In genomic region chr11:65906602-65907001, GRCh38 we compare ENCODE assay signal across 30 cellular contexts. TPM values are rescaled to one million over a fixed set of nuclear protein-coding genes. Genes with fewer than 3 reads are reported as not detected.
DNase-seq lines count a peak whose midpoint lies in the region; ATAC-seq and TF ChIP-seq lines count a peak whose summit lies in the region.
"Had no signal": no experiment of that assay in that cellular context is flagged by ENCODE, and none has a peak within 500 bp of the region (broad histone marks: within the 10 kb centered on the region; RNA-seq: fewer than 3 reads in every experiment).

No MANE protein-coding gene starts in this region.

- H3K79me2 ChIP-seq in ACC112 (ENCODE audit: control insufficient read depth, insufficient read depth, low read length, unreplicated experiment) = peaks cover 3% of the 10 kb centered on the region

- H3K9me3 ChIP-seq in Panc1 (ENCODE audit: control insufficient read depth, insufficient read depth, low read depth, low read length) (no peaks in the 10 kb centered on the region), left lung (no peaks in the 10 kb centered on the region)
- H3K9me3 ChIP-seq: ascending aorta, ovary had no signal

- peaks cover 14% of the 10 kb centered on the region for H3K4me1 Mint-ChIP-seq in activated T-helper 1 cell treated with anti-CD3 and anti-CD28 coated beads, Interleukin-12 subunit alpha, Interleukin-12 subunit beta, Interleukin-2, Interleukin-4 antibody, amounts not matched to agents 30 ng/mL and 10 ng/mL and 1 ng/mL, durations not matched to agents 14 hours and 24 hours and 36 hours (ENCODE audit: low read depth)
- H3K4me1 Mint-ChIP-seq in chondrocyte (ENCODE audit: low read depth) = peaks cover 33% of the 10 kb centered on the region

- no TSS peak for BruUV-seq in Panc1 (replicated peaks; lab: Mats Ljungman, UMichigan)

- H3K9me3 Mint-ChIP-seq in activated T-helper 1 cell treated with anti-CD3 and anti-CD28 coated beads, Interleukin-12 subunit alpha, Interleukin-12 subunit beta, Interleukin-2, Interleukin-4 antibody, amounts not matched to agents 30 ng/mL and 10 ng/mL and 1 ng/mL, durations not matched to agents 14 hours and 24 hours and 36 hours = no peaks in the 10 kb centered on the region
- H3K9me3 Mint-ChIP-seq in chondrocyte (ENCODE audit: low read depth) = no peaks in the 10 kb centered on the region
- H3K9me3 Mint-ChIP-seq: activated CD4-positive, alpha-beta T cell treated with anti-CD3 and anti-CD28 coated beads, Interleukin-2, amount 10 ng/mL, durations not matched to agents 24 days and 14 days; activated naive CD8-positive, alpha-beta T cell treated with anti-CD3 and anti-CD28 coated beads, Interleukin-2, amount 10 ng/mL, durations not matched to agents 7 days and 5 days; CD14-positive monocyte; memory B cell; type B pancreatic cell had no signal

- no peak overlapping the region for H2AFZ ChIP-seq in ACC112 (ENCODE audit: low read length, unreplicated experiment)

- no peaks in the 10 kb centered on the region for H3K36me3 Mint-ChIP-seq in activated T-helper 1 cell treated with anti-CD3 and anti-CD28 coated beads, Interleukin-12 subunit alpha, Interleukin-12 subunit beta, Interleukin-2, Interleukin-4 antibody, amounts not matched to agents 30 ng/mL and 10 ng/mL and 1 ng/mL, durations not matched to agents 14 hours and 24 hours and 36 hours (ENCODE audit: low read depth)
- H3K36me3 Mint-ChIP-seq in chondrocyte (ENCODE audit: low read depth) = no peaks in the 10 kb centered on the region
- H3K36me3 Mint-ChIP-seq: activated naive CD8-positive, alpha-beta T cell treated with anti-CD3 and anti-CD28 coated beads, Interleukin-2, amount 10 ng/mL, durations not matched to agents 7 days and 5 days; CD14-positive monocyte; memory B cell; type B pancreatic cell had no signal

- intact Hi-C loops in Panc1 (cut with micrococcal nuclease; ENCODE audit: unreplicated experiment) (no loop called here), left lung (cut with DNase I) (no loop called here)
- intact Hi-C loops in activated T-helper 1 cell treated with anti-CD3 and anti-CD28 coated beads, Interleukin-12 subunit alpha, Interleukin-12 subunit beta, Interleukin-2, Interleukin-4 antibody, amounts not matched to agents 30 ng/mL and 10 ng/mL and 1 ng/mL, durations not matched to agents 14 hours and 24 hours and 36 hours (cut with micrococcal nuclease) = no loop called here

- POLR2A ChIA-PET in Panc1 (lab: Charles Lee) = interaction anchor here (0.9 to 1.9 kb wide), 3 partner anchors 9 to 15 kb away, joined by 3 to 13 read pairs (median 4); no protein-coding TSS in a partner anchor

- H3K4me3 Mint-ChIP-seq in activated T-helper 1 cell treated with anti-CD3 and anti-CD28 coated beads, Interleukin-12 subunit alpha, Interleukin-12 subunit beta, Interleukin-2, Interleukin-4 antibody, amounts not matched to agents 30 ng/mL and 10 ng/mL and 1 ng/mL, durations not matched to agents 14 hours and 24 hours and 36 hours = no peak overlapping the region
- no peak overlapping the region for H3K4me3 Mint-ChIP-seq in chondrocyte (ENCODE audit: unreplicated experiment)
- H3K4me3 Mint-ChIP-seq: activated CD4-positive, alpha-beta T cell treated with anti-CD3 and anti-CD28 coated beads, Interleukin-2, amount 10 ng/mL, durations not matched to agents 24 days and 14 days; activated naive CD8-positive, alpha-beta T cell treated with anti-CD3 and anti-CD28 coated beads, Interleukin-2, amount 10 ng/mL, durations not matched to agents 7 days and 5 days; CD14-positive monocyte; memory B cell; type B pancreatic cell had no signal

- DNase-seq in HUDEP-2 (lab: John Stamatoyannopoulos, UW; ENCODE audit: unreplicated experiment in 76 of 76) (peak in 41 of 76 experiments; percentile 8 to 78 (median 53)), Panc1 (ENCODE audit: low read depth, low spot score) (no peak), epithelial cell of prostate (ENCODE audit: low read depth, low spot score) (no peak), left lung (no peak), chondrocyte (ENCODE audit: low spot score) (no peak)
- DNase-seq in activated T-helper 1 cell treated with anti-CD3 and anti-CD28 coated beads, Interleukin-12 subunit alpha, Interleukin-12 subunit beta, Interleukin-2, Interleukin-4 antibody, amounts not matched to agents 30 ng/mL and 10 ng/mL and 1 ng/mL, durations not matched to agents 14 hours and 24 hours and 36 hours (ENCODE audit: low spot score) = no peak
- DNase-seq: activated CD4-positive, alpha-beta T cell treated with anti-CD3 and anti-CD28 coated beads, Interleukin-2, amount 10 ng/mL, durations not matched to agents 24 days and 14 days; activated CD8-positive, alpha-beta memory T cell treated with anti-CD3 and anti-CD28 coated beads for 24 hours; activated effector memory CD4-positive, alpha-beta T cell treated with Interleukin-2 at 50 U/mL for 16 hours; activated naive CD8-positive, alpha-beta T cell treated with anti-CD3 and anti-CD28 coated beads, Interleukin-2, amount 10 ng/mL, durations not matched to agents 7 days and 5 days; DMS79 treated with DMSO at 0.1 percent for 48 hours; effector CD8-positive, alpha-beta T cell; glutamatergic neuron; NCI-H1694 treated with DMSO at 0.1 percent for 48 hours; NCI-H510A treated with DMSO at 0.1 percent for 48 hours; ovary; small intestine; stimulated activated naive CD4-positive, alpha-beta T cell; T-helper 2 cell; WERI-Rb-1 had no signal

- CTCF ChIA-PET in Panc1 (lab: Charles Lee) = no interaction called here

- H3K27ac ChIP-seq in ACC112 (ENCODE audit: low read depth, low read length) = peak overlapping the region; percentile 23; the same call in 1 of the 2 replicates
- peak overlapping the region; percentile 99 for H3K27ac ChIP-seq in Panc1 (ENCODE audit: low read length)
- peak overlapping the region; percentile 48 for H3K27ac ChIP-seq in epithelial cell of prostate
- no peak overlapping the region for H3K27ac ChIP-seq in left lung
- H3K27ac ChIP-seq: ascending aorta, coronary artery, KMS-11, ovary, WERI-Rb-1 had no signal

- ATAC-seq in Panc1 = no peak
- no peak for ATAC-seq in HG03025 (IDR thresholded peaks at IDR 0.05; ENCODE audit: low FRiP score, unreplicated experiment)
- no peak for ATAC-seq in left lung
- ATAC-seq: left lobe of liver had no signal

- no peak overlapping the region for H3K27ac Mint-ChIP-seq in activated T-helper 1 cell treated with anti-CD3 and anti-CD28 coated beads, Interleukin-12 subunit alpha, Interleukin-12 subunit beta, Interleukin-2, Interleukin-4 antibody, amounts not matched to agents 30 ng/mL and 10 ng/mL and 1 ng/mL, durations not matched to agents 14 hours and 24 hours and 36 hours
- H3K27ac Mint-ChIP-seq in chondrocyte (ENCODE audit: unreplicated experiment) = no peak overlapping the region
- H3K27ac Mint-ChIP-seq: activated CD4-positive, alpha-beta T cell treated with anti-CD3 and anti-CD28 coated beads, Interleukin-2, amount 10 ng/mL, durations not matched to agents 24 days and 14 days; activated naive CD8-positive, alpha-beta T cell treated with anti-CD3 and anti-CD28 coated beads, Interleukin-2, amount 10 ng/mL, durations not matched to agents 7 days and 5 days; memory B cell; type B pancreatic cell had no signal

- H3K4me3 ChIP-seq in ACC112 (ENCODE audit: low read depth, low read length) (no peak overlapping the region), Panc1 (ENCODE audit: low read depth in 2 of 2, low read length in 2 of 2) (no peak overlapping the region), left lung (no peak overlapping the region)
- H3K4me3 ChIP-seq: ascending aorta, coronary artery, ovary had no signal

- no peaks in the 10 kb centered on the region for H3K27me3 ChIP-seq in ACC112 (ENCODE audit: insufficient read depth, low read length)
- H3K27me3 ChIP-seq in Panc1 (ENCODE audit: control insufficient read depth, insufficient read depth, low read length) = no peaks in the 10 kb centered on the region
- peaks cover 0 to 9% of the 10 kb centered on the region in 2 donors for H3K27me3 ChIP-seq in left lung
- H3K27me3 ChIP-seq: ascending aorta, ovary had no signal

- in situ Hi-C loops in Panc1 (cut with HindIII; ENCODE audit: low pct_unique_long_range_greater_than_20kb, low sequenced_read_pairs) = no loop called here

- H3K4me1 ChIP-seq in ACC112 (ENCODE audit: control insufficient read depth, insufficient read depth, low read length, unreplicated experiment) = peaks cover 53% of the 10 kb centered on the region
- H3K4me1 ChIP-seq in Panc1 (ENCODE audit: control insufficient read depth, insufficient read depth, low read length) = peaks cover 80% of the 10 kb centered on the region
- peaks cover 4 to 6% of the 10 kb centered on the region in 2 donors for H3K4me1 ChIP-seq in left lung

- H3K27me3 Mint-ChIP-seq in activated T-helper 1 cell treated with anti-CD3 and anti-CD28 coated beads, Interleukin-12 subunit alpha, Interleukin-12 subunit beta, Interleukin-2, Interleukin-4 antibody, amounts not matched to agents 30 ng/mL and 10 ng/mL and 1 ng/mL, durations not matched to agents 14 hours and 24 hours and 36 hours (ENCODE audit: insufficient read depth) = peaks cover 25% of the 10 kb centered on the region
- no peaks in the 10 kb centered on the region for H3K27me3 Mint-ChIP-seq in chondrocyte (ENCODE audit: low read depth)

- H3K36me3 ChIP-seq in ACC112 (ENCODE audit: insufficient read depth, low read length) (no peaks in the 10 kb centered on the region), Panc1 (ENCODE audit: control insufficient read depth, insufficient read depth, low read length) (no peaks in the 10 kb centered on the region), left lung (no peaks in the 10 kb centered on the region)
- H3K36me3 ChIP-seq: ascending aorta, ovary, WERI-Rb-1 had no signal

- TF ChIP-seq CTCF in Panc1 (IDR thresholded peaks at IDR 0.05) (no peak), left lung (IDR thresholded peaks at IDR 0.05) (no peak), chondrocyte (IDR thresholded peaks at IDR 0.05) (no peak)

RNA-seq across cellular contexts. Expression of gene FOSL1, which starts 6.4 kb away (rescaled TPM):
- total RNA-seq in Panc1 (2021; ENCODE audit: unreplicated experiment) (186 TPM), left lung (10 to 100 TPM in 1 of 2 donors, 1 to 10 TPM in 1; 3.4 to 16.3 TPM), chondrocyte (5.8 to 12.3 TPM (median 7.5 TPM) in 3 replicates)
- polyA plus RNA-seq in Panc1 (2012; ENCODE audit: insufficient read length) = 149 TPM
- 31.7 and 33.5 TPM in 2 replicates for total RNA-seq in activated T-helper 1 cell treated with anti-CD3 and anti-CD28 coated beads, Interleukin-12 subunit alpha, Interleukin-12 subunit beta, Interleukin-2, Interleukin-4 antibody, amounts not matched to agents 30 ng/mL and 10 ng/mL and 1 ng/mL, durations not matched to agents 14 hours and 24 hours and 36 hours
- polyA plus RNA-seq: neural cell had no signal

RNA-seq across cellular contexts. Expression of gene C11orf68, which starts 12.3 kb away (rescaled TPM):
- total RNA-seq in Panc1 (2021; ENCODE audit: unreplicated experiment) (84.7 TPM), left lung (10 to 100 TPM; 29.6 to 35.0 TPM), chondrocyte (68.2 to 69.8 TPM (median 68.8 TPM) in 3 replicates)
- 90.5 TPM for polyA plus RNA-seq in Panc1 (2012; ENCODE audit: insufficient read length)
- 18.5 and 21.4 TPM in 2 replicates for total RNA-seq in activated T-helper 1 cell treated with anti-CD3 and anti-CD28 coated beads, Interleukin-12 subunit alpha, Interleukin-12 subunit beta, Interleukin-2, Interleukin-4 antibody, amounts not matched to agents 30 ng/mL and 10 ng/mL and 1 ng/mL, durations not matched to agents 14 hours and 24 hours and 36 hours

RNA-seq across cellular contexts. Expression of gene DRAP1, which starts 12.6 kb away (rescaled TPM):
- total RNA-seq in Panc1 (2021; ENCODE audit: unreplicated experiment) (581 TPM), left lung (10 to 100 TPM; 61.0 to 64.5 TPM), chondrocyte (111 to 142 TPM (median 116 TPM) in 3 replicates)
- polyA plus RNA-seq in Panc1 (2012; ENCODE audit: insufficient read length) = 845 TPM
- 119 and 129 TPM in 2 replicates for total RNA-seq in activated T-helper 1 cell treated with anti-CD3 and anti-CD28 coated beads, Interleukin-12 subunit alpha, Interleukin-12 subunit beta, Interleukin-2, Interleukin-4 antibody, amounts not matched to agents 30 ng/mL and 10 ng/mL and 1 ng/mL, durations not matched to agents 14 hours and 24 hours and 36 hours

RNA-seq across cellular contexts. Expression of gene CCDC85B, which starts 16.1 kb away (rescaled TPM):
- total RNA-seq in Panc1 (2021; ENCODE audit: unreplicated experiment) (85.4 TPM), left lung (10 to 100 TPM; 23.3 to 32.0 TPM), chondrocyte (23.4 to 31.6 TPM (median 26.6 TPM) in 3 replicates)
- polyA plus RNA-seq in Panc1 (2012; ENCODE audit: insufficient read length) = 188 TPM
- 66.7 and 70.8 TPM in 2 replicates for total RNA-seq in activated T-helper 1 cell treated with anti-CD3 and anti-CD28 coated beads, Interleukin-12 subunit alpha, Interleukin-12 subunit beta, Interleukin-2, Interleukin-4 antibody, amounts not matched to agents 30 ng/mL and 10 ng/mL and 1 ng/mL, durations not matched to agents 14 hours and 24 hours and 36 hours

RNA-seq across cellular contexts. Expression of gene FIBP, which starts 18.3 kb away (rescaled TPM):
- total RNA-seq in Panc1 (2021; ENCODE audit: unreplicated experiment) = 105 TPM
- polyA plus RNA-seq in Panc1 (2012; ENCODE audit: insufficient read length) = 154 TPM
- total RNA-seq in activated T-helper 1 cell treated with anti-CD3 and anti-CD28 coated beads, Interleukin-12 subunit alpha, Interleukin-12 subunit beta, Interleukin-2, Interleukin-4 antibody, amounts not matched to agents 30 ng/mL and 10 ng/mL and 1 ng/mL, durations not matched to agents 14 hours and 24 hours and 36 hours = 86.8 and 93.2 TPM in 2 replicates
- total RNA-seq in left lung = 10 to 100 TPM; 56.5 to 69.6 TPM
- total RNA-seq in chondrocyte = 82.7 to 100 TPM (median 83.5 TPM) in 3 replicates

Comparison
In these comparisons a context has a peak if more than half of its experiments do, and no peak if none do; other contexts are left out.
1. H3K27ac ChIP-seq: peak in ACC112 (single experiment), Panc1 (single experiment) and epithelial cell of prostate (single experiment); none in left lung (0 of 2).
2. DNase-seq: peak in HUDEP-2 (41 of 76); none in Panc1 (single experiment), epithelial cell of prostate (single experiment), activated T-helper 1 cell treated with anti-CD3 and anti-CD28 coated beads, Interleukin-12 subunit alpha, Interleukin-12 subunit beta, Interleukin-2, Interleukin-4 antibody, amounts not matched to agents 30 ng/mL and 10 ng/mL and 1 ng/mL, durations not matched to agents 14 hours and 24 hours and 36 hours (single experiment), left lung (0 of 2) and chondrocyte (single experiment).